1 cellular context compared by ENCODE assay signal in the genomic region with DNA sequence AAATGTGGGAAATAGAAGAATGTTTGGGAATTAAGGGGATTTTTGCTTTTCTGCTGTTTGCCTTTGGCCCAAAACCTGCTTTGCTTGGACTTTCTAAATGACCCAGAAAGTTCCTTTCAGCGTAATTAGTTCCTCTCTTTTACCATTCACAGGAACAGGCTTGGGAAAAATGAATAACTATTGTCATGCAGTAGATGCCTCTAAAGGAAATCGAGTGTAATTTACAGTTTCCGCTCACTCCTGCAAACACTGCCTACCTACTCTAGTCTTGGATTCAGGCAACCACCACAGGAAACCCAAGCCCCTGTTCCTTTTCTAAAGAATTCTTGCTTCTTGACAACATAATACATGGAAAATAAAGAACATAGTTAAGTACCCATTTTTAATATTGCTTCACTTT.
TF ChIP-seq lines count a peak whose summit lies in the region.

No MANE protein-coding gene starts in this region.

TF ChIP-seq in endothelial cell of umbilical vein, 7 proteins besides CTCF, POLR2A, EP300 and RAD21:
- no peak for TF ChIP-seq FOS (IDR thresholded peaks at IDR 0.05; ENCODE audit: borderline replicate concordance, insufficient read depth, low read length)
- TF ChIP-seq POLR2AphosphoS5 (IDR thresholded peaks at IDR 0.05; ENCODE audit: insufficient read depth, low read depth, low read length) = no peak
- TF ChIP-seq, protein P1, sequence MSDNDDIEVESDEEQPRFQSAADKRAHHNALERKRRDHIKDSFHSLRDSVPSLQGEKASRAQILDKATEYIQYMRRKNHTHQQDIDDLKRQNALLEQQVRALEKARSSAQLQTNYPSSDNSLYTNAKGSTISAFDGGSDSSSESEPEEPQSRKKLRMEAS (IDR thresholded peaks at IDR 0.05; ENCODE audit: insufficient read depth, insufficient read length) = no peak
- no peak for TF ChIP-seq MYC (IDR thresholded peaks at IDR 0.05; ENCODE audit: low read depth, low read length)
- no peak for TF ChIP-seq GATA2 (IDR thresholded peaks at IDR 0.05; ENCODE audit: insufficient read depth, insufficient read length, low read depth, low read length)
- no peak for TF ChIP-seq EZH2 (IDR thresholded peaks at IDR 0.05; ENCODE audit: borderline replicate concordance, low read depth, low read length, severe bottlenecking)
- TF ChIP-seq JUN (IDR thresholded peaks at IDR 0.05; ENCODE audit: borderline replicate concordance, insufficient read depth, insufficient read length, low read depth) = no peak
